ENCODE assay signal across 20 cellular contexts in genomic region chr17:51651513-51652298, GRCh38.
DNase-seq lines count a peak whose midpoint lies in the region; ATAC-seq, FAIRE-seq and TF ChIP-seq lines count a peak whose summit lies in the region.
"Had no signal": no experiment of that assay in that cellular context is flagged by ENCODE, and none has a peak within 500 bp of the region (broad histone marks: within the 10 kb centered on the region; RNA-seq: fewer than 3 reads in every experiment).

No MANE protein-coding gene starts in this region.

- peak; percentile 36 for FAIRE-seq in keratinocyte (lab: Jason Lieb, UNC)
- FAIRE-seq: H54 had no signal

- no peaks in the 10 kb centered on the region for H4K20me1 ChIP-seq in keratinocyte (ENCODE audit: control insufficient read depth, extremely low read depth, insufficient read depth, low read length)

- no peaks in the 10 kb centered on the region for H3K9me1 ChIP-seq in keratinocyte (ENCODE audit: control insufficient read depth, extremely low read depth, insufficient read depth, low read length)

- H3K9ac ChIP-seq in keratinocyte (ENCODE audit: control insufficient read depth, extremely low read depth, insufficient read depth, low read length) (no peak overlapping the region), skeletal muscle tissue (ENCODE audit: low read depth in 1 of 3, low read length in 3 of 3) (no peak overlapping the region)
- H3K9ac ChIP-seq: GM23248, KMS-11 had no signal

- no peak overlapping the region for H2AFZ ChIP-seq in keratinocyte (ENCODE audit: control insufficient read depth, low read length)
- H2AFZ ChIP-seq: GM23248 had no signal

- H3K27ac ChIP-seq in keratinocyte (ENCODE audit: control insufficient read depth, insufficient read depth, low read length), result no peak overlapping the region
- peak overlapping the region; percentile 14 for H3K27ac ChIP-seq in skeletal muscle tissue (ENCODE audit: low read depth, low read length)
- H3K27ac ChIP-seq: GM23248, HL-60, KMS-11 had no signal

- H3K79me2 ChIP-seq in keratinocyte (ENCODE audit: control insufficient read depth, insufficient read depth, low read length), result no peaks in the 10 kb centered on the region

- dilution Hi-C loops in keratinocyte (cut with MboI; ENCODE audit: extremely low pct_ligation_motif_present, low sequenced_read_pairs), result no loop called here

- H3K4me3 ChIP-seq in MG63, result no peak overlapping the region
- H3K4me3 ChIP-seq in keratinocyte (ENCODE audit: control insufficient read depth in 2 of 3, extremely low read depth in 1 of 3, insufficient read depth in 2 of 3, low read depth in 1 of 3, low read length in 3 of 3), result no peak overlapping the region
- no peak overlapping the region for H3K4me3 ChIP-seq in skeletal muscle tissue (ENCODE audit: low read length in 3 of 3)
- H3K4me3 ChIP-seq: GM23248 had no signal

- ATAC-seq in omental fat pad (ENCODE audit: low FRiP score), result peak; percentile 78
- ATAC-seq in HG03139 (IDR thresholded peaks at IDR 0.05; ENCODE audit: unreplicated experiment), result no peak
- no peak for ATAC-seq in GM18511 (IDR thresholded peaks at IDR 0.05; ENCODE audit: unreplicated experiment)

- no peaks in the 10 kb centered on the region for H3K4me1 ChIP-seq in keratinocyte (ENCODE audit: control insufficient read depth, extremely low read depth, insufficient read depth, low read length)
- peaks cover 0 to 7% (median 0%) of the 10 kb centered on the region in 3 donors for H3K4me1 ChIP-seq in skeletal muscle tissue (ENCODE audit: control insufficient read depth in 3 of 3, insufficient read depth in 3 of 3, low read length in 3 of 3)
- H3K4me1 ChIP-seq: BE2C had no signal

- no peaks in the 10 kb centered on the region for H3K9me3 ChIP-seq in MG63
- H3K9me3 ChIP-seq in keratinocyte (ENCODE audit: control insufficient read depth, low read depth, low read length), result no peaks in the 10 kb centered on the region
- H3K9me3 ChIP-seq in skeletal muscle tissue (ENCODE audit: control insufficient read depth in 3 of 3, low read length in 3 of 3), result no peaks in the 10 kb centered on the region
- H3K9me3 ChIP-seq: BE2C had no signal

- DNase-seq in MG63, result peak; percentile 41
- no peak for DNase-seq in keratinocyte (ENCODE audit: low read depth, low spot score)
- no peak for DNase-seq in omental fat pad (ENCODE audit: low spot score)
- no peak for DNase-seq in COLO668 (lab: John Stamatoyannopoulos, UW; ENCODE audit: unreplicated experiment)
- DNase-seq: ACHN; BE2C; C1 segment of cervical spinal cord; CD4-positive, CD25-positive, alpha-beta regulatory T cell; DMS153; DMS79; GDM1; GM23248; HCEC 1CT; HFFc6 had no signal

- TF ChIP-seq CTCF in keratinocyte (optimal IDR thresholded peaks at IDR 0.05 in 1 of 3, IDR thresholded peaks at IDR 0.05 in 1 of 3, conservative IDR thresholded peaks at IDR 0.05 in 1 of 3; ENCODE audit: extremely low read depth in 1 of 3, insufficient read depth in 2 of 3, low read length in 3 of 3), result no peak
- no peak for TF ChIP-seq CTCF in omental fat pad (IDR thresholded peaks at IDR 0.05)

- peaks cover 7% of the 10 kb centered on the region for H3K27me3 ChIP-seq in MG63
- H3K27me3 ChIP-seq in keratinocyte (ENCODE audit: control insufficient read depth, extremely low read depth, insufficient read depth, low read length), result no peaks in the 10 kb centered on the region
- H3K27me3 ChIP-seq in skeletal muscle tissue (ENCODE audit: control insufficient read depth in 3 of 3, insufficient read depth in 3 of 3, low read length in 3 of 3), result no peaks in the 10 kb centered on the region
- H3K27me3 ChIP-seq: BE2C had no signal

- no peak overlapping the region for H3K4me2 ChIP-seq in keratinocyte (ENCODE audit: control insufficient read depth, extremely low read depth, insufficient read depth, low read depth, low read length)
- H3K4me2 ChIP-seq: KMS-11 had no signal

- H3K36me3 ChIP-seq in MG63, result no peaks in the 10 kb centered on the region
- no peaks in the 10 kb centered on the region for H3K36me3 ChIP-seq in keratinocyte (ENCODE audit: control insufficient read depth in 2 of 2, extremely low read depth in 1 of 2, insufficient read depth in 2 of 2, low read length in 2 of 2)
- no peaks in the 10 kb centered on the region for H3K36me3 ChIP-seq in skeletal muscle tissue (ENCODE audit: control insufficient read depth in 3 of 3, insufficient read depth in 3 of 3, low read length in 3 of 3)
- H3K36me3 ChIP-seq: BE2C had no signal
